ENCODE assay signal across 13 cellular contexts in the genomic region with DNA sequence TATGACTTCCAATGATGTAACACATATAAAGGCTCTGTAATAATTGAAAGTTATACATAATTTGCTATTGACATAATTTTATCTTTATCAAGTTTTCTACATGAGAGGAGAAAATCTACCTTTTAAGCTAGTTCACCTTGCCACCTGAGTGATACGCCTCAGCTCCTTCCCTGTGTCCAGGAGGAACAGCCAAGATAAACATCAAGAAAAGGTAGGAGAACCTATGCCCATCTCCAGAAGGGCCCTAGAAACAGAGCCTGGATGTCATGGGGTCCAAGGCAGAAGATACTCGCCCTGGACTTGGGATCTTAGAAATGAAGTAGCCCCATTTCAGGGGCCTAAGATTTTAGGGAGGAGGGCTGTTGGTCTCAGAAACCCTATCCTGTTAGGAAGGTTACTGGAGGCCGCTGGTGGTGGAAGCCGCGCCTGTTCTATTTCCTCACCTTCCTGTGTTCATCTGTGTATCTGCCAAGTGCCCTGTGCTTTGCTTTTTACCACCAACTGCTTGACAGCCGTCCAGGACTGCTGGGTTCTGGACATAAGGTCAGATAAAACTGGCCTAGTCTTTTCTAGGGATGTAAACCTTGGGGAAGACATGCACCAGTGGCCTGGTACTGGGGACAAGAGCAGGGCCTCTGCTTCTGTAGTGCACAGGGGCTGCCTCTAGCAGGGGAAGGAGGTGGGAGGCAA.
DNase-seq lines count a peak whose midpoint lies in the region; ATAC-seq and TF ChIP-seq lines count a peak whose summit lies in the region.
"Had no signal": no experiment of that assay in that cellular context is flagged by ENCODE, and none has a peak within 500 bp of the region (broad histone marks: within the 10 kb centered on the region; RNA-seq: fewer than 3 reads in every experiment).

No MANE protein-coding gene starts in this region.

- H3K4me1 ChIP-seq in OCI-LY1 (ENCODE audit: insufficient read depth, low read length, severe bottlenecking) (peaks cover 80% of the 10 kb centered on the region), suprapubic skin (peaks cover 42% of the 10 kb centered on the region)

- TF ChIP-seq CTCF in OCI-LY1 (IDR thresholded peaks at IDR 0.05; ENCODE audit: low read length) = no peak
- TF ChIP-seq CTCF in suprapubic skin (IDR thresholded peaks at IDR 0.05) = no peak

- H3K36me3 ChIP-seq in OCI-LY1 (ENCODE audit: insufficient read depth, low read length) (no peaks in the 10 kb centered on the region), suprapubic skin (no peaks in the 10 kb centered on the region)
- H3K36me3 ChIP-seq: SJCRH30 had no signal

- ATAC-seq in GM18505 (IDR thresholded peaks at IDR 0.05; ENCODE audit: unreplicated experiment) (no peak), GM18868 (IDR thresholded peaks at IDR 0.05; ENCODE audit: unreplicated experiment) (no peak)
- ATAC-seq: foreskin keratinocyte had no signal

- H3K4me2 ChIP-seq in OCI-LY1 (ENCODE audit: low read length) = no peak overlapping the region

- H3K27ac ChIP-seq in OCI-LY1 (ENCODE audit: low read depth, low read length, poor library complexity, severe bottlenecking) (peak overlapping the region; percentile 31), epithelial cell of prostate (peak overlapping the region; percentile 14), suprapubic skin (peak overlapping the region; percentile 43)
- H3K27ac ChIP-seq: foreskin keratinocyte, SJCRH30 had no signal

- TF ChIP-seq EP300 in suprapubic skin (IDR thresholded peaks at IDR 0.05) = no peak

- H3K27me3 ChIP-seq in OCI-LY1 (ENCODE audit: insufficient read depth, low read length) (no peaks in the 10 kb centered on the region), suprapubic skin (no peaks in the 10 kb centered on the region)
- H3K27me3 ChIP-seq: foreskin keratinocyte, SJCRH30 had no signal

- H3K9me3 ChIP-seq in OCI-LY1 (ENCODE audit: low read length) (no peaks in the 10 kb centered on the region), suprapubic skin (no peaks in the 10 kb centered on the region)
- H3K9me3 ChIP-seq: SJCRH30 had no signal

- WGBS in suprapubic skin = 55% methylated on average over 6 of the region's 6 CpGs

- H3F3A ChIP-seq in OCI-LY1 (ENCODE audit: insufficient read depth, low read length) = no peaks in the 10 kb centered on the region

- no peaks in the 10 kb centered on the region for H4K20me1 ChIP-seq in OCI-LY1 (ENCODE audit: insufficient read depth, low read length)

- peaks cover 80% of the 10 kb centered on the region for H3K79me2 ChIP-seq in OCI-LY1 (ENCODE audit: insufficient read depth, low read length)

- no peaks in the 10 kb centered on the region for H3K9me2 ChIP-seq in OCI-LY1 (ENCODE audit: low read depth, low read length)

- TF ChIP-seq POLR2A in suprapubic skin (IDR thresholded peaks at IDR 0.05) (no peak), GM18505 (IDR thresholded peaks at IDR 0.05; ENCODE audit: borderline replicate concordance, extremely low read depth, insufficient read depth, insufficient read length) (no peak)

- H2AFZ ChIP-seq in OCI-LY1 (ENCODE audit: low read length) = no peak overlapping the region

- no peak for DNase-seq in epithelial cell of prostate (ENCODE audit: low read depth, low spot score)
- DNase-seq in lung microvascular endothelial cell (ENCODE audit: low read depth in 2 of 2) = peak; percentile 47 to 82
- no peak for DNase-seq in suprapubic skin (ENCODE audit: low spot score in 2 of 2)
- no peak for DNase-seq in amygdala (lab: John Stamatoyannopoulos, UW)
- DNase-seq in NCI-H187 (lab: John Stamatoyannopoulos, UW) = no peak
- DNase-seq: activated naive CD8-positive, alpha-beta T cell treated with anti-CD3 and anti-CD28 coated beads, Interleukin-2, amount 10 ng/mL, durations not matched to agents 7 days and 5 days; DMS 273 treated with DMSO at 0.1 percent for 48 hours; foreskin keratinocyte; NCI-H446; SJCRH30 had no signal

- H3K4me3 ChIP-seq in OCI-LY1 (ENCODE audit: low read depth, low read length, poor library complexity, severe bottlenecking) (no peak overlapping the region), suprapubic skin (no peak overlapping the region)
- H3K4me3 ChIP-seq: SJCRH30 had no signal

- H3K9ac ChIP-seq in OCI-LY1 (ENCODE audit: low read length) = no peak overlapping the region

Comparison
In these comparisons a context has a peak if more than half of its experiments do, and no peak if none do; other contexts are left out.
1. DNase-seq: peak in lung microvascular endothelial cell (2 of 2); none in epithelial cell of prostate (single experiment), suprapubic skin (0 of 2), amygdala (0 of 56) and NCI-H187 (0 of 2).
2. Peak in every context shown above with its lines, with median percentiles within 50 percentile points of each other: H3K27ac ChIP-seq.